In genomic region chr6:153003294-153003645, GRCh38 we compare ENCODE assay signal across 8 cellular contexts. TPM values are rescaled to one million over a fixed set of nuclear protein-coding genes. Genes with fewer than 3 reads are reported as not detected.
DNase-seq lines count a peak whose midpoint lies in the region; ATAC-seq and TF ChIP-seq lines count a peak whose summit lies in the region.

No MANE protein-coding gene starts in this region.

- no peaks in the 10 kb centered on the region for H3K36me3 ChIP-seq in rectal smooth muscle tissue (ENCODE audit: control insufficient read depth, insufficient read depth, low read length)

- H3K4me1 ChIP-seq in rectal smooth muscle tissue (ENCODE audit: control insufficient read depth, insufficient read depth, low read length) = peaks cover 13% of the 10 kb centered on the region

- POLR2A ChIA-PET in activated B cell treated with CpG ODN at 0.5 μM for 24 hours (lab: Charles Lee) = interaction anchor here (3.9 kb wide), 1 partner anchor 20 kb away, joined by 26 read pairs; the partner anchor contains the start of gene FBXO5

- H3K27me3 Mint-ChIP-seq in activated T-cell treated with anti-CD3 and anti-CD28 coated beads, Interleukin-2, amount 50 U/mL, for 4 hours (ENCODE audit: low read depth) = no peaks in the 10 kb centered on the region
- H3K27me3 Mint-ChIP-seq in activated B cell treated with CpG ODN at 0.5 μM for 24 hours (no peaks in the 10 kb centered on the region), glutamatergic neuron (ENCODE audit: unreplicated experiment) (peaks cover 11% of the 10 kb centered on the region)

- H3K9me3 Mint-ChIP-seq in activated T-cell treated with anti-CD3 and anti-CD28 coated beads, Interleukin-2, amount 50 U/mL, for 4 hours = no peaks in the 10 kb centered on the region
- H3K9me3 Mint-ChIP-seq in activated B cell treated with CpG ODN at 0.5 μM for 24 hours (no peaks in the 10 kb centered on the region), glutamatergic neuron (ENCODE audit: unreplicated experiment) (peaks cover 5% of the 10 kb centered on the region)

- H3K4me1 Mint-ChIP-seq in activated T-cell treated with anti-CD3 and anti-CD28 coated beads, Interleukin-2, amount 50 U/mL, for 4 hours (ENCODE audit: low read depth) = peaks cover 36% of the 10 kb centered on the region
- H3K4me1 Mint-ChIP-seq in activated B cell treated with CpG ODN at 0.5 μM for 24 hours (peaks cover 42% of the 10 kb centered on the region), glutamatergic neuron (ENCODE audit: low read depth, unreplicated experiment) (peaks cover 17% of the 10 kb centered on the region)

- peak overlapping the region; percentile 98 for H3K4me3 Mint-ChIP-seq in activated T-cell treated with anti-CD3 and anti-CD28 coated beads, Interleukin-2, amount 50 U/mL, for 4 hours
- H3K4me3 Mint-ChIP-seq in activated B cell treated with CpG ODN at 0.5 μM for 24 hours (peak overlapping the region; percentile 99), glutamatergic neuron (ENCODE audit: unreplicated experiment) (peak overlapping the region; percentile 98)

- H3K27me3 ChIP-seq in rectal smooth muscle tissue (ENCODE audit: control insufficient read depth, insufficient read depth, low read length) = no peaks in the 10 kb centered on the region

- peak; percentile 12 to 18 for ATAC-seq in activated T-cell treated with anti-CD3 and anti-CD28 coated beads, Interleukin-2, amount 50 U/mL, for 4 hours
- ATAC-seq in HG03342 (IDR thresholded peaks at IDR 0.05; ENCODE audit: unreplicated experiment) = peak; percentile 1
- ATAC-seq in activated B cell treated with CpG ODN at 0.5 μM for 24 hours (ENCODE audit: low read depth) = peak; percentile 5

- no peak for DNase-seq in activated T-cell treated with anti-CD3 and anti-CD28 coated beads, Interleukin-2, amount 50 U/mL, for 4 hours
- DNase-seq in activated T-cell treated with anti-CD3 and anti-CD28 coated beads, Interleukin-2, amount 50 U/mL, for 1 hour = no peak
- DNase-seq in activated B cell treated with CpG ODN at 0.5 μM for 24 hours (no peak), glutamatergic neuron (no peak), foreskin melanocyte (no peak), occipital lobe (lab: John Stamatoyannopoulos, UW) (no peak)

- intact Hi-C loops in activated B cell treated with CpG ODN at 0.5 μM for 24 hours (cut with micrococcal nuclease) = loop anchor here (1.0 to 10.0 kb wide), 4 partner anchors 21 to 1618 kb away; no protein-coding TSS in a partner anchor

- TF ChIP-seq CTCF in activated B cell treated with CpG ODN at 0.5 μM for 24 hours (IDR thresholded peaks at IDR 0.05) = no peak
- TF ChIP-seq CTCF in glutamatergic neuron (IDR thresholded peaks at IDR 0.05; ENCODE audit: partially characterized antibody, unreplicated experiment) = no peak

- peaks cover 13% of the 10 kb centered on the region for H3K36me3 Mint-ChIP-seq in activated T-cell treated with anti-CD3 and anti-CD28 coated beads, Interleukin-2, amount 50 U/mL, for 4 hours (ENCODE audit: insufficient read depth)
- H3K36me3 Mint-ChIP-seq in activated B cell treated with CpG ODN at 0.5 μM for 24 hours (ENCODE audit: low read depth) (peaks cover 27% of the 10 kb centered on the region), glutamatergic neuron (ENCODE audit: unreplicated experiment) (no peaks in the 10 kb centered on the region)

- H3K9ac ChIP-seq in rectal smooth muscle tissue (ENCODE audit: low read length) = peak overlapping the region; percentile 68

- peak overlapping the region; percentile 96 for H3K4me3 ChIP-seq in rectal smooth muscle tissue (ENCODE audit: low read length)

- H3K27ac Mint-ChIP-seq in activated B cell treated with CpG ODN at 0.5 μM for 24 hours = peak overlapping the region; percentile 93
- peak overlapping the region; percentile 96 for H3K27ac Mint-ChIP-seq in glutamatergic neuron (ENCODE audit: unreplicated experiment)

- CTCF ChIA-PET in activated B cell treated with CpG ODN at 0.5 μM for 24 hours (lab: Charles Lee) = no interaction called here

- peak overlapping the region; percentile 86 for H3K27ac ChIP-seq in rectal smooth muscle tissue (ENCODE audit: low read depth, low read length)

RNA-seq across cellular contexts. Expression of gene MTRF1L, which starts 0.8 kb away (rescaled TPM):
- total RNA-seq in activated T-cell treated with anti-CD3 and anti-CD28 coated beads, Interleukin-2, amount 50 U/mL, for 4 hours = 10 to 100 TPM; 20.3 to 23.7 (median 21.6) TPM
- total RNA-seq in activated B cell treated with CpG ODN at 0.5 μM for 24 hours = 20.7 and 21.3 TPM in 2 replicates
- total RNA-seq in glutamatergic neuron (ENCODE audit: unreplicated experiment) = 31.4 TPM
- total RNA-seq in occipital lobe = 16.8 TPM

RNA-seq across cellular contexts. Expression of gene FBXO5, which starts 20.4 kb away (rescaled TPM):
- total RNA-seq in activated T-cell treated with anti-CD3 and anti-CD28 coated beads, Interleukin-2, amount 50 U/mL, for 4 hours = 10 to 100 TPM in 2 of 3 donors, 1 to 10 TPM in 1; 9.7 to 10.6 (median 10.0) TPM
- 11.9 and 13.3 TPM in 2 replicates for total RNA-seq in activated B cell treated with CpG ODN at 0.5 μM for 24 hours
- total RNA-seq in glutamatergic neuron (ENCODE audit: unreplicated experiment) = 6.2 TPM
- total RNA-seq in occipital lobe = 6.4 TPM
